ENCODE assay signal across 1 cellular context in genomic region chr4:56788081-56788480, GRCh38.
TF ChIP-seq lines count a peak whose summit lies in the region.

No MANE protein-coding gene starts in this region.

TF ChIP-seq in GM23338, 12 proteins besides CTCF, POLR2A, EP300 and RAD21 (continued from another document):
- no peak for TF ChIP-seq ZNF462 (CRISPR knock-in tag; IDR thresholded peaks at IDR 0.05)
- no peak for TF ChIP-seq EZH2 (IDR thresholded peaks at IDR 0.05; ENCODE audit: low read depth, unreplicated experiment)
- no peak for TF ChIP-seq ZNF114 (CRISPR knock-in tag; IDR thresholded peaks at IDR 0.05)
- no peak for TF ChIP-seq ZNF331 (CRISPR knock-in tag; IDR thresholded peaks at IDR 0.05; ENCODE audit: low read depth)
- no peak for TF ChIP-seq ETS1 (IDR thresholded peaks at IDR 0.05)
- no peak for TF ChIP-seq CREB1 (CRISPR knock-in tag; IDR thresholded peaks at IDR 0.05; ENCODE audit: low read depth)
